Comparison of ENCODE assay signal across 33 cellular contexts in the genomic region with DNA sequence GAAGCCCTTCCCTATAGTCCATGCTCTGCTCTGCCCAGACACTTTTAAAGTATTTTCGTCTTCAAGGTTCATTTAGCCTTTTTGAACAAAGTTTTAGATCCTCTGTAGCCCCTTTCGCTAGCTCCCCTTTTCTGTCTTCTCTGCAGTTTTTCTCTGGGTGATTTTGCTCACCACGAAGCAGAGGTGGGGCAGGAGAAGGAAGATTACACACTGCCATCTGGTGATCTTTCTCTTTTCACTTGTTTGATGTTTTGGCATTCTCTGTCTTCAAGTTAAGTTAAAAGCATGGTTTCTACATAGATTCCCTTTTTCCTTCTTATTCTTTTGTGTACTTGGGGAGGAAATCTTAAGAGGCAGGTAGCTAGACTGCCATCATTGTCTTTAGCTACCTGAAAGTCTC. TPM values are rescaled to one million over a fixed set of nuclear protein-coding genes. Genes with fewer than 3 reads are reported as not detected.
DNase-seq lines count a peak whose midpoint lies in the region; ATAC-seq and TF ChIP-seq lines count a peak whose summit lies in the region.
"Had no signal": no experiment of that assay in that cellular context is flagged by ENCODE, and none has a peak within 500 bp of the region (broad histone marks: within the 10 kb centered on the region; RNA-seq: fewer than 3 reads in every experiment).

No MANE protein-coding gene starts in this region.

- H3K27me3 Mint-ChIP-seq in WTC11 (ENCODE audit: low read depth), result no peaks in the 10 kb centered on the region
- no peaks in the 10 kb centered on the region for H3K27me3 Mint-ChIP-seq in progenitor cell of endocrine pancreas
- no peaks in the 10 kb centered on the region for H3K27me3 Mint-ChIP-seq in CD4-positive, alpha-beta memory T cell
- H3K27me3 Mint-ChIP-seq: activated CD4-positive, alpha-beta T cell treated with anti-CD3 and anti-CD28 coated beads for 36 hours; CD4-positive, alpha-beta T cell; stimulated activated naive B cell treated with anti-CD40 and anti-IgM and Interleukin-4, amounts not matched to agents 10 μg/mL and 1 μg/mL and 100 μg/mL, for 72 hours had no signal

- DNase-seq in DMS 273 (lab: John Stamatoyannopoulos, UW; ENCODE audit: unreplicated experiment), result peak; percentile 3
- DNase-seq in DMS 273 treated with DMSO at 0.1 percent for 48 hours (lab: John Stamatoyannopoulos, UW), result no peak
- DNase-seq in WTC11 (ENCODE audit: low spot score), result no peak
- peak; percentile 15 for DNase-seq in fibroblast of mammary gland (ENCODE audit: low read depth)
- no peak for DNase-seq in progenitor cell of endocrine pancreas (ENCODE audit: low spot score, unreplicated experiment)
- no peak for DNase-seq in T-helper 2 cell
- no peak for DNase-seq in CD4-positive, alpha-beta memory T cell
- DNase-seq: activated CD4-positive, alpha-beta T cell treated with anti-CD3 and anti-CD28 coated beads for 36 hours; activated CD8-positive, alpha-beta memory T cell treated with anti-CD3 and anti-CD28 coated beads for 24 hours; activated T-cell treated with anti-CD3 and anti-CD28 coated beads for 4 hours; CD4-positive, alpha-beta T cell; foreskin keratinocyte; H7; head of caudate nucleus; kidney glomerular epithelial cell; lower lobe of right lung; natural killer cell; NCI-H1436; NCI-H226; NCI-H69; Peyer's patch; SHP77; stimulated activated naive B cell treated with anti-CD40 and anti-IgM and Interleukin-4, amounts not matched to agents 10 μg/mL and 1 μg/mL and 100 μg/mL, for 72 hours; substantia nigra; upper lobe of left lung had no signal

- no peak overlapping the region for H3K27ac ChIP-seq in CD4-positive, alpha-beta memory T cell (ENCODE audit: low read depth, low read length)
- H3K27ac ChIP-seq: 22Rv1, breast epithelium, foreskin keratinocyte, KMS-11, lower lobe of right lung, Peyer's patch, skin epidermis, upper lobe of left lung had no signal

- intact Hi-C loops in CD4-positive, alpha-beta memory T cell (cut with micrococcal nuclease), result no loop called here

- TF ChIP-seq CTCF in WTC11 (IDR thresholded peaks at IDR 0.05) (no peak), fibroblast of mammary gland (conservative IDR thresholded peaks at IDR 0.05; ENCODE audit: control insufficient read depth, insufficient read depth, low read depth, low read length) (no peak), progenitor cell of endocrine pancreas (IDR thresholded peaks at IDR 0.05; ENCODE audit: unreplicated experiment) (no peak)

- H3K27ac Mint-ChIP-seq in WTC11, result peak overlapping the region; percentile 1; the same call in 1 of the 2 replicates
- H3K27ac Mint-ChIP-seq in progenitor cell of endocrine pancreas, result peak overlapping the region; percentile 3
- peak overlapping the region in 1 of 7 donors; percentile 3 for H3K27ac Mint-ChIP-seq in CD4-positive, alpha-beta memory T cell
- H3K27ac Mint-ChIP-seq: activated CD4-positive, alpha-beta T cell treated with anti-CD3 and anti-CD28 coated beads for 36 hours; activated T-helper 2 cell treated with anti-CD3 and anti-CD28 coated beads, Interferon-gamma antibody, Interleukin-2, Interleukin-4, amounts not matched to agents 10 μg/mL and 5 μg/mL and 100 μg/mL, durations not matched to agents 14 hours and 24 hours and 36 hours; CD4-positive, alpha-beta T cell; natural killer cell; stimulated activated naive B cell treated with anti-CD40 and anti-IgM and Interleukin-4, amounts not matched to agents 10 μg/mL and 1 μg/mL and 100 μg/mL, for 72 hours; T-helper 2 cell treated with Interferon-gamma antibody and Interleukin-4, amounts not matched to agents 5 μg/mL and 100 μg/mL, for 36 hours had no signal

- POLR2A ChIA-PET in WTC11 (lab: Charles Lee), result no interaction called here
- POLR2A ChIA-PET in CD4-positive, alpha-beta memory T cell (lab: Charles Lee; ENCODE audit: partially characterized antibody), result no interaction called here

- H3K4me1 ChIP-seq in CD4-positive, alpha-beta memory T cell (ENCODE audit: insufficient read depth, low read length), result no peaks in the 10 kb centered on the region
- H3K4me1 ChIP-seq: breast epithelium, foreskin keratinocyte, lower lobe of right lung, Peyer's patch, upper lobe of left lung had no signal

- no peaks in the 10 kb centered on the region for H3K4me1 Mint-ChIP-seq in WTC11
- H3K4me1 Mint-ChIP-seq in progenitor cell of endocrine pancreas (ENCODE audit: low read depth), result no peaks in the 10 kb centered on the region
- peaks cover 0 to 4% (median 0%) of the 10 kb centered on the region in 4 donors for H3K4me1 Mint-ChIP-seq in CD4-positive, alpha-beta memory T cell
- H3K4me1 Mint-ChIP-seq: activated CD4-positive, alpha-beta T cell treated with anti-CD3 and anti-CD28 coated beads for 36 hours; natural killer cell; stimulated activated naive B cell treated with anti-CD40 and anti-IgM and Interleukin-4, amounts not matched to agents 10 μg/mL and 1 μg/mL and 100 μg/mL, for 72 hours had no signal

- H3K4me3 ChIP-seq in fibroblast of mammary gland (ENCODE audit: control insufficient read depth, low read depth, low read length), result no peak overlapping the region
- no peak overlapping the region for H3K4me3 ChIP-seq in CD4-positive, alpha-beta memory T cell (ENCODE audit: low read length in 2 of 2)
- H3K4me3 ChIP-seq: breast epithelium, lower lobe of right lung, Peyer's patch, skin epidermis, upper lobe of left lung had no signal

- ATAC-seq in WTC11, result peak; percentile 32; the same call in 1 of the 2 replicates
- no peak for ATAC-seq in GM18909 (IDR thresholded peaks at IDR 0.05; ENCODE audit: poor library complexity, unreplicated experiment)
- ATAC-seq: activated CD4-positive, alpha-beta T cell treated with anti-CD3 and anti-CD28 coated beads for 36 hours; activated naive CD4-positive, alpha-beta T cell treated with anti-CD3 and anti-CD28 coated beads, Interleukin-2, amount 50 U/mL, for 72 hours; foreskin keratinocyte; lower lobe of right lung; natural killer cell; stimulated activated naive B cell treated with anti-CD40 and anti-IgM and Interleukin-4, amounts not matched to agents 10 μg/mL and 1 μg/mL and 100 μg/mL, for 72 hours had no signal

- no peaks in the 10 kb centered on the region for H3K36me3 ChIP-seq in CD4-positive, alpha-beta memory T cell (ENCODE audit: insufficient read depth, low read length)

- H3K9me3 ChIP-seq in CD4-positive, alpha-beta memory T cell (ENCODE audit: control insufficient read depth in 1 of 2, low read length in 2 of 2), result no peaks in the 10 kb centered on the region
- H3K9me3 ChIP-seq: breast epithelium, lower lobe of right lung, Peyer's patch, upper lobe of left lung had no signal

- H3K4me3 Mint-ChIP-seq in WTC11 (no peak overlapping the region), progenitor cell of endocrine pancreas (ENCODE audit: low read depth) (no peak overlapping the region)
- no peak overlapping the region for H3K4me3 Mint-ChIP-seq in CD4-positive, alpha-beta memory T cell
- H3K4me3 Mint-ChIP-seq: activated CD4-positive, alpha-beta T cell treated with anti-CD3 and anti-CD28 coated beads for 36 hours; CD4-positive, alpha-beta T cell; natural killer cell; stimulated activated naive B cell treated with anti-CD40 and anti-IgM and Interleukin-4, amounts not matched to agents 10 μg/mL and 1 μg/mL and 100 μg/mL, for 72 hours; T-helper 2 cell treated with Interferon-gamma antibody and Interleukin-4, amounts not matched to agents 5 μg/mL and 100 μg/mL, for 36 hours had no signal

- H3K9me3 Mint-ChIP-seq in WTC11 (peaks cover 16% of the 10 kb centered on the region), progenitor cell of endocrine pancreas (ENCODE audit: low read depth) (peaks cover 12% of the 10 kb centered on the region)
- no peaks in the 10 kb centered on the region for H3K9me3 Mint-ChIP-seq in CD4-positive, alpha-beta memory T cell
- H3K9me3 Mint-ChIP-seq: activated T-helper 2 cell treated with anti-CD3 and anti-CD28 coated beads, Interferon-gamma antibody, Interleukin-2, Interleukin-4, amounts not matched to agents 10 μg/mL and 5 μg/mL and 100 μg/mL, durations not matched to agents 14 hours and 24 hours and 36 hours; CD4-positive, alpha-beta T cell; natural killer cell; T-helper 2 cell treated with Interferon-gamma antibody and Interleukin-4, amounts not matched to agents 5 μg/mL and 100 μg/mL, for 36 hours had no signal

- peaks cover 30% of the 10 kb centered on the region for H3K36me3 Mint-ChIP-seq in WTC11
- peaks cover 42% of the 10 kb centered on the region for H3K36me3 Mint-ChIP-seq in progenitor cell of endocrine pancreas (ENCODE audit: insufficient read depth)
- peaks cover 1 to 52% of the 10 kb centered on the region in 2 donors for H3K36me3 Mint-ChIP-seq in CD4-positive, alpha-beta memory T cell
- H3K36me3 Mint-ChIP-seq: natural killer cell had no signal

- no peaks in the 10 kb centered on the region for H3K27me3 ChIP-seq in CD4-positive, alpha-beta memory T cell (ENCODE audit: insufficient read depth, low read length)
- H3K27me3 ChIP-seq: breast epithelium, foreskin keratinocyte, Peyer's patch, upper lobe of left lung had no signal

- CTCF ChIA-PET in WTC11 (lab: Charles Lee), result interaction anchor here (0.8 to 2.0 kb wide), 2 partner anchors 8 to 34 kb away, joined by 3 to 7 read pairs; no protein-coding TSS in a partner anchor
- CTCF ChIA-PET in CD4-positive, alpha-beta memory T cell (lab: Charles Lee; ENCODE audit: partially characterized antibody), result interaction anchor here (0.6 to 1.8 kb wide), 2 partner anchors 12 to 353 kb away, joined by 3 read pairs; no protein-coding TSS in a partner anchor

TF ChIP-seq in WTC11, 78 proteins besides CTCF, POLR2A, EP300 and RAD21 (continues in another document):
- no peak for TF ChIP-seq EMX1 (CRISPR knock-in tag; IDR thresholded peaks at IDR 0.05)
- TF ChIP-seq, protein P1, sequence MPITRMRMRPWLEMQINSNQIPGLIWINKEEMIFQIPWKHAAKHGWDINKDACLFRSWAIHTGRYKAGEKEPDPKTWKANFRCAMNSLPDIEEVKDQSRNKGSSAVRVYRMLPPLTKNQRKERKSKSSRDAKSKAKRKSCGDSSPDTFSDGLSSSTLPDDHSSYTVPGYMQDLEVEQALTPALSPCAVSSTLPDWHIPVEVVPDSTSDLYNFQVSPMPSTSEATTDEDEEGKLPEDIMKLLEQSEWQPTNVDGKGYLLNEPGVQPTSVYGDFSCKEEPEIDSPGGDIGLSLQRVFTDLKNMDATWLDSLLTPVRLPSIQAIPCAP (CRISPR knock-in tag; IDR thresholded peaks at IDR 0.05), result no peak
- TF ChIP-seq ZNF121 (CRISPR knock-in tag; IDR thresholded peaks at IDR 0.05), result no peak
- TF ChIP-seq GABPB1 (CRISPR knock-in tag; IDR thresholded peaks at IDR 0.05), result no peak

RNA-seq across cellular contexts. Expression of gene CC2D2A, which starts 43.9 kb away (rescaled TPM):
- total RNA-seq in WTC11 (2021) (10.2 to 11.9 TPM (median 11.7 TPM) in 3 replicates), progenitor cell of endocrine pancreas (25.8 and 26.8 TPM in 2 replicates)
- total RNA-seq in CD4-positive, alpha-beta memory T cell, result under 1 TPM in 1 of 2 experiments, not detected in 1; 0.22 TPM
- polyA plus RNA-seq in CD4-positive, alpha-beta memory T cell, result under 1 TPM in 1 of 2 donors, not detected in 1; 0.20 TPM
- total RNA-seq: activated CD4-positive, alpha-beta T cell treated with anti-CD3 and anti-CD28 coated beads for 36 hours; activated naive CD4-positive, alpha-beta T cell treated with anti-CD3 and anti-CD28 coated beads, Interleukin-2, amount 50 U/mL, for 72 hours; activated T-helper 2 cell treated with anti-CD3 and anti-CD28 coated beads, Interferon-gamma antibody, Interleukin-2, Interleukin-4, amounts not matched to agents 10 μg/mL and 5 μg/mL and 100 μg/mL, durations not matched to agents 14 hours and 24 hours and 36 hours; CD4-positive, alpha-beta T cell had no signal

Comparison
In these comparisons a context has a peak if more than half of its experiments do, and no peak if none do; other contexts are left out.
1. DNase-seq: peak in DMS 273 (single experiment) and fibroblast of mammary gland (single experiment); none in DMS 273 treated with DMSO at 0.1 percent for 48 hours (single experiment), WTC11 (single experiment), progenitor cell of endocrine pancreas (single experiment), T-helper 2 cell (0 of 5) and CD4-positive, alpha-beta memory T cell (0 of 5).